8 cellular contexts compared by ENCODE assay signal in genomic region chr1:159922499-159923202, GRCh38. TPM values are rescaled to one million over a fixed set of nuclear protein-coding genes. Genes with fewer than 3 reads are reported as not detected.
DNase-seq lines count a peak whose midpoint lies in the region; ATAC-seq and TF ChIP-seq lines count a peak whose summit lies in the region.

No MANE protein-coding gene starts in this region.

- peaks cover 41% of the 10 kb centered on the region for H3K36me3 Mint-ChIP-seq in endothelial cell (ENCODE audit: low read depth, unreplicated experiment)
- H3K36me3 Mint-ChIP-seq in nephron (ENCODE audit: low read depth), result peaks cover 16% of the 10 kb centered on the region

- H3K27me3 Mint-ChIP-seq in endothelial cell (ENCODE audit: unreplicated experiment) (peaks cover 40% of the 10 kb centered on the region), nephron (ENCODE audit: low read depth) (no peaks in the 10 kb centered on the region)

- TF ChIP-seq CTCF in endothelial cell (IDR thresholded peaks at IDR 0.05; ENCODE audit: unreplicated experiment) (no peak), nephron (IDR thresholded peaks at IDR 0.05; ENCODE audit: unreplicated experiment in 3 of 3) (no peak)

- H3K4me1 Mint-ChIP-seq in endothelial cell (ENCODE audit: unreplicated experiment) (peaks cover 23% of the 10 kb centered on the region), nephron (peaks cover 69% of the 10 kb centered on the region)

- ATAC-seq in GM18873 (IDR thresholded peaks at IDR 0.05; ENCODE audit: low FRiP score, unreplicated experiment), result no peak
- ATAC-seq in esophagus mucosa, result no peak

- peak overlapping the region; percentile 94 for H3K4me3 Mint-ChIP-seq in endothelial cell (ENCODE audit: unreplicated experiment)
- H3K4me3 Mint-ChIP-seq in nephron, result peak overlapping the region; percentile 86 to 91 (median 87)

- H3K27ac Mint-ChIP-seq in endothelial cell (ENCODE audit: unreplicated experiment) (peak overlapping the region; percentile 100), nephron (peak overlapping the region; percentile 82 to 92 (median 88))

- H3K9me3 Mint-ChIP-seq in endothelial cell (ENCODE audit: unreplicated experiment) (peaks cover 3% of the 10 kb centered on the region), nephron (no peaks in the 10 kb centered on the region)

- DNase-seq in ELF-1 (ENCODE audit: low read depth, low spot score) (peak; percentile 46), OCI-M1 (lab: John Stamatoyannopoulos, UW) (peak; percentile 73), endothelial cell (ENCODE audit: low spot score) (peak; percentile 25), iPS-NIHi7 (ENCODE audit: extremely low spot score) (no peak)
- no peak for DNase-seq in stimulated activated naive CD4-positive, alpha-beta T cell treated with Interleukin-2 at 50 U/mL for 16 hours (lab: John Stamatoyannopoulos, UW)

RNA-seq across cellular contexts. Expression of gene TAGLN2, which starts 2.7 kb away (rescaled TPM):
- 95.2 TPM for total RNA-seq in endothelial cell (ENCODE audit: unreplicated experiment)
- total RNA-seq in esophagus mucosa, result 406 TPM

RNA-seq across cellular contexts. Expression of gene CFAP45, which starts 22.7 kb away (rescaled TPM):
- total RNA-seq in endothelial cell (ENCODE audit: unreplicated experiment), result 1.0 TPM
- 1.5 TPM for total RNA-seq in esophagus mucosa

RNA-seq across cellular contexts. Expression of gene IGSF9, which starts 22.8 kb away (rescaled TPM):
- total RNA-seq in endothelial cell (ENCODE audit: unreplicated experiment), result 2.2 TPM
- 13.0 TPM for total RNA-seq in esophagus mucosa

RNA-seq across cellular contexts. Expression of gene SLAMF9, which starts 31.4 kb away (rescaled TPM):
- total RNA-seq in endothelial cell (ENCODE audit: unreplicated experiment) (not detected), esophagus mucosa (0.28 TPM)

Comparison
In these comparisons a context has a peak if more than half of its experiments do, and no peak if none do; other contexts are left out.
1. DNase-seq: peak in ELF-1 (single experiment), OCI-M1 (single experiment) and endothelial cell (single experiment); none in iPS-NIHi7 (single experiment) and stimulated activated naive CD4-positive, alpha-beta T cell treated with Interleukin-2 at 50 U/mL for 16 hours (single experiment).